Comparison of ENCODE assay signal across 15 cellular contexts in the genomic region with DNA sequence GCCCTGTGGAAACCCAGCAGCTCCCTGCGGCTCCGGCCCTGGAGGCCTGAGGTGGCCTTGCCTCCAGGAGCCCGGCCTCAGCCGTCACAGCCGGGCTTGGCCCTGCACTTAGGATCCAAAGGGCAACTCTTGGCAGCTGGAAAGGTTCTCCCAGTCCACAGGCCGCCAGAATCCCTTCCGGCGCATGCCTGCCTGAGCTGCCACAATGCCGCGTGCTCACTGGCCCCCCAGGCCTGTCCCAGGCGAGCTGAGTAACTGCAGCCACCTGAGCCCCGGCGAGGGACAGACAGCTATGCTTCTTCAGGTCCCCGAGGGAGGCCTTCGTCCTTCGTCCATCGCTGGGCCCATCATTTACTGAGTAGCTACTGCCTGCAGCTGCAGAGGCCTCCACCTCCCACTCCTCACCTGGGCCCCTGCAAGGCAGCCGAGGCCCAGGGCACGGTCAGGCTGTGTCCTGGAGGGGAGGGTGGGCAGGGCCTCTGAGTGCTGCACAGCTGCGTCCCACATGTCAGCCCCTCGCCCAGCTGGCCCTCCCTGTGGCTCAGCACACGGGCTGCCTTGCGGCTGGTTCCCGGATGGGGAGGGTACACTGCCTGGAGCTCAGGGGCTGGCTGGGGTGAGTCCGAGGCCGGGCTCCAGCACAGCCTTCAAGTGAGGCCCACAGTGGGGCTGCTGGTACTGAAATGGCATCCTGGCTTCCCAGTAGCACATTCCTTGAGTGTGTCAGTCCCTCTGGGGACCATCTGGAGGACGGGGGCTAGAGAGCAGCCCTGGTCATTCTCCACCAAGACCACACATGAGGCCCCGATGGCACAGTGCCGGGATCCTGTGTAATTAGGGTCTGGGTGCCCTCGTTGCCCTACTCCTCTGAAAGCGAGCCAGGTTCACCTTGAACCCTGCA.
A peak's percentile ranks its signal among the peaks of the same experiment; 100 is the strongest.
DNase-seq lines count a peak whose midpoint lies in the region; ATAC-seq, FAIRE-seq and TF ChIP-seq lines count a peak whose summit lies in the region.
"Had no signal": no experiment of that assay in that cellular context is flagged by ENCODE, and none has a peak within 500 bp of the region (broad histone marks: within the 10 kb centered on the region; RNA-seq: fewer than 3 reads in every experiment).

No MANE protein-coding gene starts in this region.

- H3K9me3 ChIP-seq in BLaER1 = no peaks in the 10 kb centered on the region
- H3K9me3 ChIP-seq in NT2/D1 (ENCODE audit: insufficient read depth, low read length) = no peaks in the 10 kb centered on the region
- no peaks in the 10 kb centered on the region for H3K9me3 ChIP-seq in heart left ventricle
- no peaks in the 10 kb centered on the region for H3K9me3 ChIP-seq in CD4-positive, alpha-beta T cell (ENCODE audit: control insufficient read depth, low read length)

- WGBS in heart left ventricle, 4 donors = 90 to 94% (median 93%) methylated on average over 31 of the region's 31 CpGs

- ATAC-seq in heart left ventricle = peak in 1 of 4 donors; percentile 9
- no peak for ATAC-seq in CD4-positive, alpha-beta T cell (ENCODE audit: poor library complexity)
- ATAC-seq: activated CD4-positive, alpha-beta T cell treated with anti-CD3 and anti-CD28 coated beads for 36 hours; naive thymus-derived CD4-positive, alpha-beta T cell had no signal

- H3K27me3 Mint-ChIP-seq in CD4-positive, alpha-beta T cell = no peaks in the 10 kb centered on the region
- H3K27me3 Mint-ChIP-seq: activated CD4-positive, alpha-beta T cell treated with anti-CD3 and anti-CD28 coated beads for 36 hours; CD4-positive, alpha-beta memory T cell; naive thymus-derived CD4-positive, alpha-beta T cell had no signal

- intact Hi-C loops in heart left ventricle (cut with DNase I) = no loop called here
- intact Hi-C loops in posterior cingulate gyrus (cut with DNase I) = no loop called here
- intact Hi-C loops in CD4-positive, alpha-beta T cell (cut with DNase I, micrococcal nuclease) = no loop called here

- H3K36me3 ChIP-seq in BLaER1 (peaks cover 25% of the 10 kb centered on the region), NT2/D1 (ENCODE audit: insufficient read depth, insufficient read length, low read length) (peaks cover 11% of the 10 kb centered on the region), heart left ventricle (no peaks in the 10 kb centered on the region)

- no peak overlapping the region for H3K4me3 Mint-ChIP-seq in CD4-positive, alpha-beta T cell
- H3K4me3 Mint-ChIP-seq: activated CD4-positive, alpha-beta T cell treated with anti-CD3 and anti-CD28 coated beads for 36 hours; CD4-positive, alpha-beta memory T cell; naive thymus-derived CD4-positive, alpha-beta T cell had no signal

- H3K27ac Mint-ChIP-seq in CD4-positive, alpha-beta T cell = no peak overlapping the region
- H3K27ac Mint-ChIP-seq: activated CD4-positive, alpha-beta T cell treated with anti-CD3 and anti-CD28 coated beads for 36 hours had no signal

- H3K4me2 ChIP-seq in BLaER1 = peak overlapping the region; percentile 91

- H3K4me3 ChIP-seq in BLaER1 (peak overlapping the region; percentile 34), NT2/D1 (ENCODE audit: insufficient read length, low read depth) (no peak overlapping the region), heart left ventricle (no peak overlapping the region)

- peak overlapping the region; percentile 66 for H3K27ac ChIP-seq in BLaER1
- no peak overlapping the region for H3K27ac ChIP-seq in heart left ventricle
- H3K27ac ChIP-seq in CD4-positive, alpha-beta T cell (ENCODE audit: low read depth, low read length) = no peak overlapping the region

- CTCF ChIA-PET in CD4-positive, alpha-beta T cell (lab: Charles Lee) = no interaction called here

- POLR2A ChIA-PET in CD4-positive, alpha-beta T cell (lab: Charles Lee) = no interaction called here

- H3K9me3 Mint-ChIP-seq in CD4-positive, alpha-beta T cell = no peaks in the 10 kb centered on the region
- H3K9me3 Mint-ChIP-seq: naive thymus-derived CD4-positive, alpha-beta T cell had no signal

- H3K36me3 Mint-ChIP-seq in CD4-positive, alpha-beta T cell (ENCODE audit: low read depth) = peaks cover 47% of the 10 kb centered on the region

- DNase-seq in NT2/D1 (ENCODE audit: low read depth, low spot score) = peak; percentile 23
- DNase-seq in heart left ventricle = peak in 3 of 5 donors; percentile 28 to 66 (median 28)
- peak in 8 of 10 donors; percentile 5 to 74 (median 16) for DNase-seq in posterior cingulate gyrus
- no peak for DNase-seq in central memory CD4-positive, alpha-beta T cell
- DNase-seq in hepatic stellate cell (ENCODE audit: low spot score) = no peak
- no peak for DNase-seq in CD4-positive, alpha-beta T cell
- no peak for DNase-seq in H54 (ENCODE audit: insufficient read length, low spot score)
- DNase-seq: CD4-positive, alpha-beta memory T cell; GOT3; naive thymus-derived CD4-positive, alpha-beta T cell; NCI-H1092 treated with DMSO at 0.1 percent for 48 hours; NCI-H774; SW 1271 had no signal

- TF ChIP-seq POLR2A in heart left ventricle (IDR thresholded peaks at IDR 0.05) = no peak
- no peak for TF ChIP-seq POLR2A in H54 (IDR thresholded peaks at IDR 0.05; ENCODE audit: low read depth, low read length)

- H3K9ac ChIP-seq in BLaER1 (no peak overlapping the region), NT2/D1 (ENCODE audit: insufficient read length, low read depth) (no peak overlapping the region)

- peaks cover 99% of the 10 kb centered on the region for H4K20me1 ChIP-seq in BLaER1

- H3K4me1 ChIP-seq in BLaER1 (peaks cover 86% of the 10 kb centered on the region), NT2/D1 (ENCODE audit: insufficient read depth, insufficient read length) (peaks cover 14% of the 10 kb centered on the region), heart left ventricle (no peaks in the 10 kb centered on the region)

- H3K27me3 ChIP-seq in BLaER1 = no peaks in the 10 kb centered on the region
- H3K27me3 ChIP-seq in NT2/D1 (ENCODE audit: insufficient read depth, insufficient read length) = no peaks in the 10 kb centered on the region
- no peaks in the 10 kb centered on the region for H3K27me3 ChIP-seq in heart left ventricle
- no peaks in the 10 kb centered on the region for H3K27me3 ChIP-seq in CD4-positive, alpha-beta T cell (ENCODE audit: control insufficient read depth, insufficient read depth, low read length)

- FAIRE-seq in H54 (lab: Jason Lieb, UNC) = no peak

- TF ChIP-seq CTCF in heart left ventricle (IDR thresholded peaks at IDR 0.05) = no peak
- TF ChIP-seq CTCF in CD4-positive, alpha-beta T cell (IDR thresholded peaks at IDR 0.05) = no peak

- H3K4me1 Mint-ChIP-seq in CD4-positive, alpha-beta T cell (ENCODE audit: low read depth) = peaks cover 5% of the 10 kb centered on the region
- H3K4me1 Mint-ChIP-seq: activated CD4-positive, alpha-beta T cell treated with anti-CD3 and anti-CD28 coated beads for 36 hours had no signal

Comparison
In these comparisons a context has a peak if more than half of its experiments do, and no peak if none do; other contexts are left out.
1. DNase-seq: peak in NT2/D1 (single experiment), heart left ventricle (3 of 5) and posterior cingulate gyrus (8 of 10); none in central memory CD4-positive, alpha-beta T cell (single experiment), hepatic stellate cell (single experiment), CD4-positive, alpha-beta T cell (0 of 10) and H54 (single experiment).